Comparison of ENCODE assay signal across 1 cellular context in the genomic region with DNA sequence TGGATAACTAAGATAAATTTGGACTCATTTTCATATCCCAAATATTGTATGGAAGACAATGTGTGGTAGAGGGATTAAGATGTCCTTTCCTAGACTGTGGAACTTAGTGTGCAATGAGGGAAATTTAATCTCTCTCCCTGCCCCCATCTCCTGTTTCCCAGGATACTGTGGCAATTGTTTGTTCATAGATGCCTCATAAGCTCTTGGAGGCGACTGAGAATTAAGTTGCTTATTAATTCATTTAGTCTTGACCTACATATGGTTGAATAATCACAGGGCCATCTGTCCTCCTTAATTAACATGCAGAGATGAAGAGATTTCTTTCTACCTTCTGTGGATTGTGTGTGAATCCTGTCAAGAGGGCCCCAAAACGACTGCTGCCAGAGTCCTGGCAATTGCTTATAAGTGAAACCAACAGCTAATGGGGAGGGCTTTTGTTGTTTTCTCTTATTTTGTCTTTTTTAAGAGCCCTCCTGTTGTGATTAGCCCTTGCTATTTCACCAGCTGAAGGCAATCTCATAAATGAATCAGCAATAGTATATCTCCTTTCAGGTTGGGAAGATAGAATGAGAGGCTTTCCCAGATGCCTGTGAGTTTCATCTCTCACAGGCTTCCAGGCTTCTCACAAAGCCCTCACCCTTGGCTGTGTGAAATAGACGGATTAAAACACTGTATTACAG.
TF ChIP-seq lines count a peak whose summit lies in the region.

No MANE protein-coding gene starts in this region.

TF ChIP-seq in IMR-90, 13 proteins besides CTCF, POLR2A, EP300 and RAD21:
- TF ChIP-seq, protein P1, sequence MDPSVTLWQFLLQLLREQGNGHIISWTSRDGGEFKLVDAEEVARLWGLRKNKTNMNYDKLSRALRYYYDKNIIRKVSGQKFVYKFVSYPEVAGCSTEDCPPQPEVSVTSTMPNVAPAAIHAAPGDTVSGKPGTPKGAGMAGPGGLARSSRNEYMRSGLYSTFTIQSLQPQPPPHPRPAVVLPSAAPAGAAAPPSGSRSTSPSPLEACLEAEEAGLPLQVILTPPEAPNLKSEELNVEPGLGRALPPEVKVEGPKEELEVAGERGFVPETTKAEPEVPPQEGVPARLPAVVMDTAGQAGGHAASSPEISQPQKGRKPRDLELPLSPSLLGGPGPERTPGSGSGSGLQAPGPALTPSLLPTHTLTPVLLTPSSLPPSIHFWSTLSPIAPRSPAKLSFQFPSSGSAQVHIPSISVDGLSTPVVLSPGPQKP (IDR thresholded peaks at IDR 0.05; ENCODE audit: borderline replicate concordance, low read depth, low read length), result no peak
- TF ChIP-seq CHD1 (IDR thresholded peaks at IDR 0.05; ENCODE audit: low read depth, low read length), result no peak
- TF ChIP-seq RCOR1 (IDR thresholded peaks at IDR 0.05; ENCODE audit: insufficient replicate concordance, low read length), result no peak
- TF ChIP-seq, protein P2, sequence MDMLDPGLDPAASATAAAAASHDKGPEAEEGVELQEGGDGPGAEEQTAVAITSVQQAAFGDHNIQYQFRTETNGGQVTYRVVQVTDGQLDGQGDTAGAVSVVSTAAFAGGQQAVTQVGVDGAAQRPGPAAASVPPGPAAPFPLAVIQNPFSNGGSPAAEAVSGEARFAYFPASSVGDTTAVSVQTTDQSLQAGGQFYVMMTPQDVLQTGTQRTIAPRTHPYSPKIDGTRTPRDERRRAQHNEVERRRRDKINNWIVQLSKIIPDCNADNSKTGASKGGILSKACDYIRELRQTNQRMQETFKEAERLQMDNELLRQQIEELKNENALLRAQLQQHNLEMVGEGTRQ (IDR thresholded peaks at IDR 0.05; ENCODE audit: low read depth, low read length), result no peak
- TF ChIP-seq RFX5 (IDR thresholded peaks at IDR 0.05; ENCODE audit: low read depth, low read length), result no peak
- TF ChIP-seq MAFK (IDR thresholded peaks at IDR 0.05; ENCODE audit: low read depth, low read length), result no peak
- TF ChIP-seq BHLHE40 (IDR thresholded peaks at IDR 0.05; ENCODE audit: low read depth, low read length), result no peak
- no peak for TF ChIP-seq MAZ (IDR thresholded peaks at IDR 0.05; ENCODE audit: borderline replicate concordance, low read depth, low read length)
- no peak for TF ChIP-seq NFE2L2 (IDR thresholded peaks at IDR 0.05; ENCODE audit: low read depth, low read length)
- TF ChIP-seq CEBPB (IDR thresholded peaks at IDR 0.05; ENCODE audit: low read depth, low read length), result no peak
- TF ChIP-seq FOS (IDR thresholded peaks at IDR 0.05; ENCODE audit: low read depth, low read length), result no peak
- TF ChIP-seq MXI1 (IDR thresholded peaks at IDR 0.05; ENCODE audit: borderline replicate concordance, low read depth, low read length), result no peak
- no peak for TF ChIP-seq SMC3 (IDR thresholded peaks at IDR 0.05; ENCODE audit: low read depth, low read length)
